ENCODE assay signal across 18 cellular contexts in the genomic region with DNA sequence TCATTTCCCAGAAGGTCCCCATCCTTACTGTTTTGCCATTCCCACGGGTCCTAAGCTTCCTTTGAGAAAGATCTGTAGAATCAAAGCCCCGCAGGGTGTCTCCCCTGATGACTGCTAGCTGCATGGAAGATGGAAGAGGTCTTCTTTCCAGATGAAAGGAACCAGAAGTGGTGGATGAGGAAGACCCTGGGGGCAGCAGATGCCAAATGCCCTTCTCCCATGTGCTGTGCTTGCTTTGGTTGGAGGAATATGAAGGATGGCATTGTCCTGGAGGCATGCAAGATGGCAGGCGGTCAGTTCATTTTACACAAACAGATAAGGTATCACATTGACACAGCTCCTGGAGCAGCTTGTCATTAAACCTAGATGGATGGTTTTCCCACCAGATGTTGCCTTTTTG. TPM values are rescaled to one million over a fixed set of nuclear protein-coding genes. Genes with fewer than 3 reads are reported as not detected.
DNase-seq lines count a peak whose midpoint lies in the region; ATAC-seq lines count a peak whose summit lies in the region.
"Had no signal": no experiment of that assay in that cellular context is flagged by ENCODE, and none has a peak within 500 bp of the region (broad histone marks: within the 10 kb centered on the region; RNA-seq: fewer than 3 reads in every experiment).

No MANE protein-coding gene starts in this region.

- peak overlapping the region; percentile 74 for H3K56ac ChIP-seq in mesendoderm (ENCODE audit: low read length)

- H2BK15ac ChIP-seq in mesendoderm (replicated peaks; ENCODE audit: low read depth): no peak overlapping the region

- H3K4me2 ChIP-seq in mesendoderm (ENCODE audit: low read length): no peak overlapping the region
- H3K4me2 ChIP-seq: A549 had no signal

- no peak overlapping the region for H3K9ac ChIP-seq in mesendoderm (ENCODE audit: low read length)

- peak overlapping the region; percentile 26 for H3K4ac ChIP-seq in mesendoderm (ENCODE audit: low read depth, low read length)

- peak; percentile 56 for DNase-seq in NCI-H2171 treated with DMSO at 0.1 percent for 48 hours (lab: John Stamatoyannopoulos, UW)
- DNase-seq in NCI-H2171 (lab: John Stamatoyannopoulos, UW): no peak
- peak; percentile 77 for DNase-seq in DMS 273 (lab: John Stamatoyannopoulos, UW; ENCODE audit: unreplicated experiment)
- DNase-seq in NCI-H69 (lab: John Stamatoyannopoulos, UW): peak; percentile 77
- no peak for DNase-seq in mesendoderm
- DNase-seq in naive thymus-derived CD8-positive, alpha-beta T cell: no peak
- DNase-seq: 8988T; C1 segment of cervical spinal cord; Caco-2; CD4-positive, alpha-beta memory T cell; DMS53; DMS79 treated with DMSO at 0.1 percent for 48 hours; GOT3; HCEC 1CT had no signal

- H3K79me2 ChIP-seq in mesendoderm (ENCODE audit: control insufficient read depth, insufficient read depth, low read length): peaks cover 4% of the 10 kb centered on the region

- H3K79me1 ChIP-seq in mesendoderm (ENCODE audit: low read length): no peaks in the 10 kb centered on the region

- no peak overlapping the region for H4K8ac ChIP-seq in mesendoderm (ENCODE audit: low read depth, low read length)

- H2AK5ac ChIP-seq in mesendoderm (ENCODE audit: low read length): peak overlapping the region; percentile 7

- ATAC-seq in activated T-helper 17 cell treated with anti-CD3 and anti-CD28 coated beads, Interleukin-2, amount 50 U/mL, for 72 hours (replicated peaks): no peak
- ATAC-seq in naive thymus-derived CD8-positive, alpha-beta T cell: no peak
- ATAC-seq: A549 had no signal

- H4K5ac ChIP-seq in mesendoderm (ENCODE audit: low read length): peak overlapping the region; percentile 2

- POLR2A ChIA-PET in naive thymus-derived CD8-positive, alpha-beta T cell (lab: Charles Lee): no interaction called here

- peaks cover 37% of the 10 kb centered on the region for H3K27me3 Mint-ChIP-seq in activated T-helper 17 cell treated with anti-CD3 and anti-CD28 coated beads, Interleukin-2, amount 50 U/mL, for 72 hours
- H3K27me3 Mint-ChIP-seq in naive thymus-derived CD8-positive, alpha-beta T cell: peaks cover 14 to 50% (median 16%) of the 10 kb centered on the region in 5 donors

- H3K27ac ChIP-seq in mesendoderm (ENCODE audit: low read depth, low read length): no peak overlapping the region
- H3K27ac ChIP-seq: A549 had no signal

- no peaks in the 10 kb centered on the region for H3K36me3 ChIP-seq in mesendoderm (ENCODE audit: control insufficient read depth, insufficient read depth, low read length)

- no peak overlapping the region for H3K23ac ChIP-seq in mesendoderm (ENCODE audit: low read length)

- no peak overlapping the region for H2BK120ac ChIP-seq in mesendoderm (ENCODE audit: low read depth, low read length)

- H3K27me3 ChIP-seq in mesendoderm (ENCODE audit: insufficient read depth, low read length, poor library complexity): no peaks in the 10 kb centered on the region

- peak overlapping the region; percentile 88 for H3K18ac ChIP-seq in mesendoderm (ENCODE audit: low read length)

- H3K9me3 Mint-ChIP-seq in activated T-helper 17 cell treated with anti-CD3 and anti-CD28 coated beads, Interleukin-2, amount 50 U/mL, for 72 hours: peaks cover 3% of the 10 kb centered on the region
- peaks cover 0 to 2% (median 0%) of the 10 kb centered on the region in 9 donors for H3K9me3 Mint-ChIP-seq in naive thymus-derived CD8-positive, alpha-beta T cell

- H2BK5ac ChIP-seq in mesendoderm (ENCODE audit: low read length): peak overlapping the region; percentile 99

- H3K27ac Mint-ChIP-seq in activated T-helper 17 cell treated with anti-CD3 and anti-CD28 coated beads, Interleukin-2, amount 50 U/mL, for 72 hours: no peak overlapping the region
- H3K27ac Mint-ChIP-seq in naive thymus-derived CD8-positive, alpha-beta T cell: no peak overlapping the region

- WGBS in mesendoderm (ENCODE audit: extremely low coverage, insufficient coverage, low lambda C conversion rate): no CpG with 5 or more reads among the region's 3 CpGs

- no peaks in the 10 kb centered on the region for H3K36me3 Mint-ChIP-seq in activated T-helper 17 cell treated with anti-CD3 and anti-CD28 coated beads, Interleukin-2, amount 50 U/mL, for 72 hours (ENCODE audit: low read depth)
- no peaks in the 10 kb centered on the region for H3K36me3 Mint-ChIP-seq in naive thymus-derived CD8-positive, alpha-beta T cell
- H3K36me3 Mint-ChIP-seq: CD4-positive, alpha-beta memory T cell had no signal

- H3K4me3 Mint-ChIP-seq in activated T-helper 17 cell treated with anti-CD3 and anti-CD28 coated beads, Interleukin-2, amount 50 U/mL, for 72 hours: no peak overlapping the region
- no peak overlapping the region for H3K4me3 Mint-ChIP-seq in naive thymus-derived CD8-positive, alpha-beta T cell
- H3K4me3 Mint-ChIP-seq: CD4-positive, alpha-beta memory T cell had no signal

- H3K4me1 Mint-ChIP-seq in activated T-helper 17 cell treated with anti-CD3 and anti-CD28 coated beads, Interleukin-2, amount 50 U/mL, for 72 hours: no peaks in the 10 kb centered on the region
- H3K4me1 Mint-ChIP-seq in naive thymus-derived CD8-positive, alpha-beta T cell: peaks cover 4 to 18% (median 8%) of the 10 kb centered on the region in 4 donors

- peaks cover 15% of the 10 kb centered on the region for H3K4me1 ChIP-seq in mesendoderm (ENCODE audit: control insufficient read depth, low read depth, low read length)
- H3K4me1 ChIP-seq: A549, Caco-2 had no signal

- H3K4me3 ChIP-seq in mesendoderm (ENCODE audit: low read length): no peak overlapping the region
- H3K4me3 ChIP-seq: A549 had no signal

RNA-seq across cellular contexts. Expression of gene CER1, which starts 25.8 kb away (rescaled TPM):
- 779 TPM for polyA plus RNA-seq in mesendoderm (2013, experiment 1 of 2)
- 727 TPM for polyA plus RNA-seq in mesendoderm (2013, experiment 2 of 2)
- total RNA-seq in activated T-helper 17 cell treated with anti-CD3 and anti-CD28 coated beads, Interleukin-2, amount 50 U/mL, for 72 hours: not detected
- not detected for total RNA-seq in naive thymus-derived CD8-positive, alpha-beta T cell
- not detected for polyA plus RNA-seq in naive thymus-derived CD8-positive, alpha-beta T cell
- total RNA-seq: Caco-2; CD4-positive, alpha-beta memory T cell; Daoy had no signal
- polyA plus RNA-seq: A549; BJ; CD4-positive, alpha-beta memory T cell had no signal

RNA-seq across cellular contexts. Expression of gene ZDHHC21, which starts 55.1 kb away (rescaled TPM):
- polyA plus RNA-seq in mesendoderm (2013, experiment 1 of 2): 4.9 TPM
- polyA plus RNA-seq in mesendoderm (2013, experiment 2 of 2): 5.0 TPM
- 10 to 100 TPM in 1 of 2 donors, 1 to 10 TPM in 1; 6.6 to 11.2 TPM for total RNA-seq in activated T-helper 17 cell treated with anti-CD3 and anti-CD28 coated beads, Interleukin-2, amount 50 U/mL, for 72 hours
- total RNA-seq in naive thymus-derived CD8-positive, alpha-beta T cell: 1 to 10 TPM; 4.9 to 7.0 TPM
- polyA plus RNA-seq in naive thymus-derived CD8-positive, alpha-beta T cell: under 1 TPM; 0.35 to 0.91 (median 0.47) TPM

Comparison
In these comparisons a context has a peak if more than half of its experiments do, and no peak if none do; other contexts are left out.
1. DNase-seq: peak in NCI-H2171 treated with DMSO at 0.1 percent for 48 hours (single experiment), DMS 273 (single experiment) and NCI-H69 (single experiment); none in NCI-H2171 (single experiment), mesendoderm (single experiment) and naive thymus-derived CD8-positive, alpha-beta T cell (0 of 10).